ENCODE assay signal across 1 cellular context in the genomic region with DNA sequence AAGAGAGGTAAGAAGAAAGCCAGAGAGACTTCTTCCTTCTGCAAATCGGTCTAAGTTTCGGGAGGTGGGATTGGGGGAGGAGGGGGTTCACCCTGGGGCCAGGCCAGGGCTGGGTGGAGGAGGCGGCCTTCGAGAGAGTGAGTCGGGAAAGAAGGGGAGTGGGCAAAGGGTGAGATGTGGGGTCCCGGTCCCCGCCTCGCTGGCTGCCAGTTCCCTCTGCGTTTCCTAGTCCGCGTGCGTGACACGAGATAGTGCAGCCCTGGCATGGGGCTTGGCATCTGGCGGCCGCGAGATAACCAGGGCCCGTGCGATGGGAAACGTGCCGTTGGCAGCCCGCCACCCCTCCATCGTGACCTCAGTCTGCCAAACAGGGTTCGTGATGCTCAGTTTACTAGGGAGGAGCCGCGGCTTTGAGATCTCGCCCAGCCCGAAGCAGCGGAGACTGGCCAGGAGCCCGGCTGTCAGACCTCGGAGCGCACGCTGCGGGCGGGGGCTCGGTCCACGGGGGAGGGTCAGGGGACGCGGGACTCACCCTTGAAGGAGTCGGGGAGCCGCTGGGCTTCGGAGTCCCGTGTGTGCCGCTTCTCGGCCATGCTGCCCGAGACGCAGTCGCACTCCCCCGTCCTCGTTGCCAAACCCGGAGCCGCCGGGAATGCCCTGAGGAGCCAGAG.
TF ChIP-seq lines count a peak whose summit lies in the region.

TSS of gene STOM (minus strand) at position 656 of the 671 bp plus-strand sequence. CDS start at position 593, 63 bp downstream.

TF ChIP-seq in HepG2, 621 proteins besides CTCF, POLR2A, EP300 and RAD21 (continued from another document and continues in another):
- TF ChIP-seq GFI1 (CRISPR knock-in tag; IDR thresholded peaks at IDR 0.05; ENCODE audit: borderline replicate concordance) (peak; percentile 66), ZNF292 (CRISPR knock-in tag; IDR thresholded peaks at IDR 0.05; ENCODE audit: borderline replicate concordance, low read depth) (no peak; the same call in 1 of the 2 replicates), IKZF4 (CRISPR knock-in tag; IDR thresholded peaks at IDR 0.05; ENCODE audit: borderline replicate concordance, low read depth, not compliant biosample characterization) (peak; percentile 60), ZIK1 (CRISPR knock-in tag; IDR thresholded peaks at IDR 0.05; ENCODE audit: borderline replicate concordance, low read depth) (no peak), CENPT (CRISPR knock-in tag; IDR thresholded peaks at IDR 0.05; ENCODE audit: low read depth) (no peak; the same call in 1 of the 2 replicates), CBX1 (IDR thresholded peaks at IDR 0.05; ENCODE audit: low read depth) (no peak), ZNF572 (CRISPR knock-in tag; IDR thresholded peaks at IDR 0.05) (no peak), ZNF317 (CRISPR knock-in tag; IDR thresholded peaks at IDR 0.05) (peak; percentile 66), FOXP1 (IDR thresholded peaks at IDR 0.05) (no peak), FOXP1 (CRISPR knock-in tag; IDR thresholded peaks at IDR 0.05) (no peak), ZNF576 (CRISPR knock-in tag; IDR thresholded peaks at IDR 0.05) (peak; percentile 54; the same call in 1 of the 2 replicates), GLI4 (CRISPR knock-in tag; IDR thresholded peaks at IDR 0.05; ENCODE audit: borderline replicate concordance) (no peak), MAFG (CRISPR knock-in tag; IDR thresholded peaks at IDR 0.05) (no peak), CREB3 (CRISPR knock-in tag; IDR thresholded peaks at IDR 0.05) (0 out of 2 replicates have a peak, but pooled peaks have one; percentile 72), ZNF446 (CRISPR knock-in tag; IDR thresholded peaks at IDR 0.05) (peak; percentile 71; the same call in 1 of the 2 replicates), ZNF883 (CRISPR knock-in tag; IDR thresholded peaks at IDR 0.05; ENCODE audit: not compliant biosample characterization) (peak; percentile 37), TOE1 (CRISPR knock-in tag; IDR thresholded peaks at IDR 0.05) (no peak), NR2F1 (CRISPR knock-in tag; IDR thresholded peaks at IDR 0.05) (no peak), HNF4G (IDR thresholded peaks at IDR 0.05; ENCODE audit: borderline replicate concordance, low read depth, low read length) (no peak), HNF4G (CRISPR knock-in tag; IDR thresholded peaks at IDR 0.05; ENCODE audit: borderline replicate concordance, low read depth) (0 out of 2 replicates have a peak, but pooled peaks have one; percentile 40), ZBTB38 (CRISPR knock-in tag; IDR thresholded peaks at IDR 0.05) (peak; percentile 56; the same call in 1 of the 2 replicates), TAF1 (CRISPR knock-in tag; IDR thresholded peaks at IDR 0.05) (peak; percentile 82), ATF7-NPFF (CRISPR knock-in tag; IDR thresholded peaks at IDR 0.05; ENCODE audit: low read depth) (peak; percentile 79; the same call in 1 of the 2 replicates), ZBTB37 (CRISPR knock-in tag; IDR thresholded peaks at IDR 0.05) (0 out of 2 replicates have a peak, but pooled peaks have one; percentile 23), TCF7 (IDR thresholded peaks at IDR 0.05; ENCODE audit: low read depth) (no peak), ISX (CRISPR knock-in tag; conservative IDR thresholded peaks at IDR 0.05) (no peak), ZNF10 (CRISPR knock-in tag; IDR thresholded peaks at IDR 0.05; ENCODE audit: borderline replicate concordance, low read depth) (no peak), HDAC2 (CRISPR knock-in tag; IDR thresholded peaks at IDR 0.05) (0 out of 2 replicates have a peak, but pooled peaks have one; percentile 25), HNRNPH1 (optimal IDR thresholded peaks at IDR 0.05; ENCODE audit: low read depth, low read length) (no peak), ZNF770 (CRISPR knock-in tag; IDR thresholded peaks at IDR 0.05) (peak; percentile 24; the same call in 1 of the 2 replicates), AFF4 (CRISPR knock-in tag; IDR thresholded peaks at IDR 0.05) (no peak), ZFP62 (CRISPR knock-in tag; IDR thresholded peaks at IDR 0.05) (no peak), ZNF451 (CRISPR knock-in tag; IDR thresholded peaks at IDR 0.05) (no peak), ZNF274 (CRISPR knock-in tag; IDR thresholded peaks at IDR 0.05) (peak; percentile 47; the same call in 1 of the 2 replicates), ZNF556 (CRISPR knock-in tag; IDR thresholded peaks at IDR 0.05; ENCODE audit: borderline replicate concordance) (no peak), ZNF513 (CRISPR knock-in tag; conservative IDR thresholded peaks at IDR 0.05) (0 out of 2 replicates have a peak, but pooled peaks have one; percentile 41), ZNF607 (CRISPR knock-in tag; IDR thresholded peaks at IDR 0.05; ENCODE audit: borderline replicate concordance) (peak; percentile 64), ZNF350 (CRISPR knock-in tag; IDR thresholded peaks at IDR 0.05; ENCODE audit: borderline replicate concordance, low read depth) (peak; percentile 71), PHF20 (CRISPR knock-in tag; IDR thresholded peaks at IDR 0.05) (no peak), SSRP1 (CRISPR knock-in tag; IDR thresholded peaks at IDR 0.05) (no peak), ZKSCAN1 (IDR thresholded peaks at IDR 0.05; ENCODE audit: low read length) (no peak)
- TF ChIP-seq, protein P1, sequence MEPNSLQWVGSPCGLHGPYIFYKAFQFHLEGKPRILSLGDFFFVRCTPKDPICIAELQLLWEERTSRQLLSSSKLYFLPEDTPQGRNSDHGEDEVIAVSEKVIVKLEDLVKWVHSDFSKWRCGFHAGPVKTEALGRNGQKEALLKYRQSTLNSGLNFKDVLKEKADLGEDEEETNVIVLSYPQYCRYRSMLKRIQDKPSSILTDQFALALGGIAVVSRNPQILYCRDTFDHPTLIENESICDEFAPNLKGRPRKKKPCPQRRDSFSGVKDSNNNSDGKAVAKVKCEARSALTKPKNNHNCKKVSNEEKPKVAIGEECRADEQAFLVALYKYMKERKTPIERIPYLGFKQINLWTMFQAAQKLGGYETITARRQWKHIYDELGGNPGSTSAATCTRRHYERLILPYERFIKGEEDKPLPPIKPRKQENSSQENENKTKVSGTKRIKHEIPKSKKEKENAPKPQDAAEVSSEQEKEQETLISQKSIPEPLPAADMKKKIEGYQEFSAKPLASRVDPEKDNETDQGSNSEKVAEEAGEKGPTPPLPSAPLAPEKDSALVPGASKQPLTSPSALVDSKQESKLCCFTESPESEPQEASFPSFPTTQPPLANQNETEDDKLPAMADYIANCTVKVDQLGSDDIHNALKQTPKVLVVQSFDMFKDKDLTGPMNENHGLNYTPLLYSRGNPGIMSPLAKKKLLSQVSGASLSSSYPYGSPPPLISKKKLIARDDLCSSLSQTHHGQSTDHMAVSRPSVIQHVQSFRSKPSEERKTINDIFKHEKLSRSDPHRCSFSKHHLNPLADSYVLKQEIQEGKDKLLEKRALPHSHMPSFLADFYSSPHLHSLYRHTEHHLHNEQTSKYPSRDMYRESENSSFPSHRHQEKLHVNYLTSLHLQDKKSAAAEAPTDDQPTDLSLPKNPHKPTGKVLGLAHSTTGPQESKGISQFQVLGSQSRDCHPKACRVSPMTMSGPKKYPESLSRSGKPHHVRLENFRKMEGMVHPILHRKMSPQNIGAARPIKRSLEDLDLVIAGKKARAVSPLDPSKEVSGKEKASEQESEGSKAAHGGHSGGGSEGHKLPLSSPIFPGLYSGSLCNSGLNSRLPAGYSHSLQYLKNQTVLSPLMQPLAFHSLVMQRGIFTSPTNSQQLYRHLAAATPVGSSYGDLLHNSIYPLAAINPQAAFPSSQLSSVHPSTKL (CRISPR knock-in tag; IDR thresholded peaks at IDR 0.05) = peak; percentile 49
- TF ChIP-seq, protein P2, sequence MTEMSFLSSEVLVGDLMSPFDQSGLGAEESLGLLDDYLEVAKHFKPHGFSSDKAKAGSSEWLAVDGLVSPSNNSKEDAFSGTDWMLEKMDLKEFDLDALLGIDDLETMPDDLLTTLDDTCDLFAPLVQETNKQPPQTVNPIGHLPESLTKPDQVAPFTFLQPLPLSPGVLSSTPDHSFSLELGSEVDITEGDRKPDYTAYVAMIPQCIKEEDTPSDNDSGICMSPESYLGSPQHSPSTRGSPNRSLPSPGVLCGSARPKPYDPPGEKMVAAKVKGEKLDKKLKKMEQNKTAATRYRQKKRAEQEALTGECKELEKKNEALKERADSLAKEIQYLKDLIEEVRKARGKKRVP (CRISPR knock-in tag; IDR thresholded peaks at IDR 0.05) = no peak; a peak in 1 of 4 replicates
- TF ChIP-seq, protein P3, sequence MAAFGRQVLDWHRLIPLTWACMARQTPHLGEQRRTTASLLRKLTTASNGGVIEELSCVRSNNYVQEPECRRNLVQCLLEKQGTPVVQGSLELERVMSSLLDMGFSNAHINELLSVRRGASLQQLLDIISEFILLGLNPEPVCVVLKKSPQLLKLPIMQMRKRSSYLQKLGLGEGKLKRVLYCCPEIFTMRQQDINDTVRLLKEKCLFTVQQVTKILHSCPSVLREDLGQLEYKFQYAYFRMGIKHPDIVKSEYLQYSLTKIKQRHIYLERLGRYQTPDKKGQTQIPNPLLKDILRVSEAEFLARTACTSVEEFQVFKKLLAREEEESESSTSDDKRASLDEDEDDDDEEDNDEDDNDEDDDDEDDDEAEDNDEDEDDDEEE (CRISPR knock-in tag; IDR thresholded peaks at IDR 0.05) = peak; percentile 29
